ENCODE assay signal across 28 cellular contexts in the genomic region with DNA sequence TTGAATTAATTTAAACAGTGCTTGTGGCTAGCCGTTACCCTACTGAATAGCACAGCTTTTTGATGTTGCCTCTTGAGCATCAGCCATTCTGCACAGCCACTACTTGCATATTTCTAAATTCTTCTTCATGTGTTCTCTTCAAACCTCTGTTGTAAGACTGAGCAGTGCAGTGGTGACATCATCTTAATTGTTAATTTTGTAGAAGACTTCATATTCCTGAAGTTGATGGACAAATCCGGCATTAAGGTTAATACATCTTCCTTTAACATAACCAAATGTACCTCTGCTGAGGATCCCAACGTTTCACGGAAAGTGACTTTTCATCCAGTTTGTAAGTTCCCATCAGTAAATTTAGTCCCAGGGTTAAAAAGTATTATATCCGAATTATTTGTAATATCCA.
"Had no signal": no experiment of that assay in that cellular context is flagged by ENCODE, and none has a peak within 500 bp of the region (broad histone marks: within the 10 kb centered on the region; RNA-seq: fewer than 3 reads in every experiment).

No MANE protein-coding gene starts in this region.

- H3K9ac ChIP-seq: neural progenitor cell, parathyroid adenoma had no signal

- H2AFZ ChIP-seq: neural progenitor cell, parathyroid adenoma had no signal

- H3K27me3 ChIP-seq: neural progenitor cell, ovary, spleen, suprapubic skin, testis, tibial artery, transverse colon, upper lobe of right lung, uterus had no signal

- H3K4me3 ChIP-seq: neural progenitor cell, ovary, psoas muscle, skin epidermis, smooth muscle cell, spleen, suprapubic skin, testis, tibial artery, transverse colon, upper lobe of right lung, uterus had no signal

- DNase-seq: natural killer cell; occipital lobe; ovary; posterior cingulate gyrus; psoas muscle; right cardiac atrium; spleen; stimulated activated CD4-positive, alpha-beta T cell treated with anti-CD3 and anti-CD28 coated beads, Interleukin-12 subunit alpha, Interleukin-12 subunit beta, amount 100 ng/mL, for 4 hours; stimulated activated CD4-positive, alpha-beta T cell treated with anti-CD3 and anti-CD28 coated beads, Interleukin-1b, Interleukin-23, amount 100 ng/mL, for 48 hours; stimulated activated CD4-positive, alpha-beta T cell treated with anti-CD3 and anti-CD28 coated beads, Interleukin-4, amount 100 ng/mL, for 1 hour; stimulated activated CD4-positive, alpha-beta T cell treated with anti-CD3 and anti-CD28 coated beads, Interleukin-4, amount 100 ng/mL, for 4 hours; stimulated activated CD8-positive, alpha-beta memory T cell treated with anti-CD3 and anti-CD28 coated beads, Interleukin-4, amount 100 ng/mL, for 48 hours; stimulated activated naive CD4-positive, alpha-beta T cell; stimulated activated naive CD8-positive, alpha-beta T cell treated with anti-CD3 and anti-CD28 coated beads, Interleukin-15, amount 100 ng/mL, for 72 hours; stimulated activated naive CD8-positive, alpha-beta T cell treated with anti-CD3 and anti-CD28 coated beads, Interleukin-15, Interleukin-2, amounts not matched to agents 100 U/mL and 50 U/mL, for 24 hours; substantia nigra; testis; tibial artery; transverse colon; upper lobe of right lung; uterus had no signal

- H3K9me3 ChIP-seq: ovary, psoas muscle, spleen, suprapubic skin, testis, tibial artery, transverse colon, upper lobe of right lung, uterus had no signal

- H3K36me3 ChIP-seq: ovary, uterus had no signal

- H3K27ac ChIP-seq: neural progenitor cell, ovary, parathyroid adenoma, psoas muscle, skin epidermis, spleen, suprapubic skin, testis, tibial artery, transverse colon, upper lobe of right lung, uterus had no signal

- H3K4me2 ChIP-seq: neural progenitor cell, smooth muscle cell had no signal

- H3K4me1 ChIP-seq: neural progenitor cell, parathyroid adenoma, suprapubic skin, testis, tibial artery, transverse colon, upper lobe of right lung, uterus had no signal

- ATAC-seq: natural killer cell; psoas muscle; right cardiac atrium; sciatic nerve; stimulated activated memory B cell treated with anti-CD40 and anti-IgM and Interleukin-4, amounts not matched to agents 10 μg/mL and 1 μg/mL and 100 μg/mL, for 72 hours; stimulated activated naive CD8-positive, alpha-beta T cell treated with anti-CD3 and anti-CD28 coated beads, Interleukin-15, amount 100 ng/mL, for 72 hours; stimulated activated naive CD8-positive, alpha-beta T cell treated with anti-CD3 and anti-CD28 coated beads, Interleukin-15, Interleukin-2, amounts not matched to agents 100 U/mL and 50 U/mL, for 24 hours; upper lobe of right lung had no signal
